In the genomic region with DNA sequence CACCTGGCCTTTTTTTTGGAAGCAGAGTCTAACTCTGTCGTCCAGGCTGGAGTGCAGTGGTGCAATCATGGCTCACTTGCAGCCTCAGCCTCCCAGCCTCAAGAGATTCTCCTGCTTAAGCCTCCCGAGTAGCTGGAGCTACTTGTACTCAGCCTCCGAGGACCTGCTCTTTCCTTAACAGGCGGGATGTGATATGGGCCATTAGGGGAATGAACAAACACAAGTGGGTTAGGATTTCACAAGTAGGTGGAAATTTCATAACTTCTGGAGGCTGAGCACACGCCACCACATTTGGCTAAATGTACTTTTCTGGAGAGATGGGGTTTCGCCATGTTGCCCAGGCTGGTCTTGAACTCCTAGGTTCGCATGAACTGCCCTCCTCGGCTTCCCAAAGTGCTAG, we compare ENCODE assay signal across 17 cellular contexts. TPM values are rescaled to one million over a fixed set of nuclear protein-coding genes. Genes with fewer than 3 reads are reported as not detected.
DNase-seq lines count a peak whose midpoint lies in the region; ATAC-seq and TF ChIP-seq lines count a peak whose summit lies in the region.
"Had no signal": no experiment of that assay in that cellular context is flagged by ENCODE, and none has a peak within 500 bp of the region (broad histone marks: within the 10 kb centered on the region; RNA-seq: fewer than 3 reads in every experiment).

No MANE protein-coding gene starts in this region.

- no peaks in the 10 kb centered on the region for H3K9me3 Mint-ChIP-seq in activated naive CD4-positive, alpha-beta T cell treated with anti-CD3 and anti-CD28 coated beads, Interleukin-2, amount 50 U/mL, for 24 hours
- H3K9me3 Mint-ChIP-seq in activated naive CD4-positive, alpha-beta T cell treated with anti-CD3 and anti-CD28 coated beads for 36 hours: no peaks in the 10 kb centered on the region
- no peaks in the 10 kb centered on the region for H3K9me3 Mint-ChIP-seq in stimulated activated naive B cell treated with anti-CD40 and anti-IgM and Interleukin-4, amounts not matched to agents 10 μg/mL and 1 μg/mL and 100 μg/mL, for 72 hours
- H3K9me3 Mint-ChIP-seq: immature natural killer cell had no signal

- no peaks in the 10 kb centered on the region for H3K27me3 Mint-ChIP-seq in activated naive CD4-positive, alpha-beta T cell treated with anti-CD3 and anti-CD28 coated beads, Interleukin-2, amount 50 U/mL, for 24 hours
- H3K27me3 Mint-ChIP-seq in activated naive CD4-positive, alpha-beta T cell treated with anti-CD3 and anti-CD28 coated beads for 36 hours (ENCODE audit: low read depth): no peaks in the 10 kb centered on the region
- H3K27me3 Mint-ChIP-seq in stimulated activated naive B cell treated with anti-CD40 and anti-IgM and Interleukin-4, amounts not matched to agents 10 μg/mL and 1 μg/mL and 100 μg/mL, for 72 hours: no peaks in the 10 kb centered on the region

- no peak overlapping the region for H3K4me3 Mint-ChIP-seq in activated naive CD4-positive, alpha-beta T cell treated with anti-CD3 and anti-CD28 coated beads, Interleukin-2, amount 50 U/mL, for 24 hours
- no peak overlapping the region for H3K4me3 Mint-ChIP-seq in activated naive CD4-positive, alpha-beta T cell treated with anti-CD3 and anti-CD28 coated beads for 36 hours
- H3K4me3 Mint-ChIP-seq in stimulated activated naive B cell treated with anti-CD40 and anti-IgM and Interleukin-4, amounts not matched to agents 10 μg/mL and 1 μg/mL and 100 μg/mL, for 72 hours: no peak overlapping the region
- H3K4me3 Mint-ChIP-seq: immature natural killer cell had no signal

- no peak for DNase-seq in activated naive CD4-positive, alpha-beta T cell treated with anti-CD3 and anti-CD28 coated beads for 36 hours
- DNase-seq in SIG-M5 treated with dmso at 0.1 percent for 504 hours (lab: John Stamatoyannopoulos, UW; ENCODE audit: unreplicated experiment) (peak; percentile 86), left lung (no peak), NCI-H510A treated with DMSO at 0.1 percent for 48 hours (lab: John Stamatoyannopoulos, UW) (no peak)
- DNase-seq in stimulated activated naive B cell treated with anti-CD40 and anti-IgM and Interleukin-4, amounts not matched to agents 10 μg/mL and 1 μg/mL and 100 μg/mL, for 72 hours: no peak
- no peak for DNase-seq in activated CD4-positive, alpha-beta T cell treated with anti-CD3 and anti-CD28 coated beads, Interleukin-2, amount 50 U/mL, for 4 hours
- no peak for DNase-seq in activated effector memory CD4-positive, alpha-beta T cell treated with Interleukin-2 at 50 U/mL for 16 hours
- DNase-seq: amygdala, dermis blood vessel endothelial cell, foreskin fibroblast, immature natural killer cell, NCI-H1694 treated with DMSO at 0.1 percent for 48 hours had no signal

- H3K27me3 ChIP-seq in left lung: no peaks in the 10 kb centered on the region

- peak overlapping the region; percentile 26 to 76 for H3K27ac ChIP-seq in left lung
- H3K27ac ChIP-seq: A549, SK-N-MC, thoracic aorta, VCaP had no signal

- H3K4me1 Mint-ChIP-seq in activated naive CD4-positive, alpha-beta T cell treated with anti-CD3 and anti-CD28 coated beads, Interleukin-2, amount 50 U/mL, for 24 hours: peaks cover 30% of the 10 kb centered on the region
- H3K4me1 Mint-ChIP-seq in activated naive CD4-positive, alpha-beta T cell treated with anti-CD3 and anti-CD28 coated beads for 36 hours (ENCODE audit: low read depth): peaks cover 45% of the 10 kb centered on the region
- H3K4me1 Mint-ChIP-seq in stimulated activated naive B cell treated with anti-CD40 and anti-IgM and Interleukin-4, amounts not matched to agents 10 μg/mL and 1 μg/mL and 100 μg/mL, for 72 hours: peaks cover 16 to 24% of the 10 kb centered on the region in 2 donors

- TF ChIP-seq CTCF in left lung (IDR thresholded peaks at IDR 0.05): no peak

- H3K9me3 ChIP-seq in left lung: no peaks in the 10 kb centered on the region
- H3K9me3 ChIP-seq: A549, thoracic aorta had no signal

- peak overlapping the region; percentile 55 for H3K27ac Mint-ChIP-seq in activated naive CD4-positive, alpha-beta T cell treated with anti-CD3 and anti-CD28 coated beads, Interleukin-2, amount 50 U/mL, for 24 hours
- H3K27ac Mint-ChIP-seq in activated naive CD4-positive, alpha-beta T cell treated with anti-CD3 and anti-CD28 coated beads for 36 hours: no peak overlapping the region
- H3K27ac Mint-ChIP-seq in stimulated activated naive B cell treated with anti-CD40 and anti-IgM and Interleukin-4, amounts not matched to agents 10 μg/mL and 1 μg/mL and 100 μg/mL, for 72 hours: peak overlapping the region; percentile 42

- no peak overlapping the region for H3K4me3 ChIP-seq in left lung
- H3K4me3 ChIP-seq: A549, SK-N-MC, thoracic aorta had no signal

- H3K36me3 Mint-ChIP-seq in activated naive CD4-positive, alpha-beta T cell treated with anti-CD3 and anti-CD28 coated beads, Interleukin-2, amount 50 U/mL, for 24 hours: no peaks in the 10 kb centered on the region
- H3K36me3 Mint-ChIP-seq in activated naive CD4-positive, alpha-beta T cell treated with anti-CD3 and anti-CD28 coated beads for 36 hours (ENCODE audit: low read depth): peaks cover 8% of the 10 kb centered on the region
- peaks cover 12 to 26% of the 10 kb centered on the region in 2 donors for H3K36me3 Mint-ChIP-seq in stimulated activated naive B cell treated with anti-CD40 and anti-IgM and Interleukin-4, amounts not matched to agents 10 μg/mL and 1 μg/mL and 100 μg/mL, for 72 hours
- H3K36me3 Mint-ChIP-seq: immature natural killer cell had no signal

- CTCF ChIA-PET in activated naive CD4-positive, alpha-beta T cell treated with anti-CD3 and anti-CD28 coated beads for 36 hours (lab: Charles Lee): interaction anchor here (1.1 to 1.5 kb wide), 2 partner anchors 39 to 56 kb away, joined by 3 to 5 read pairs; no protein-coding TSS in a partner anchor

- no peaks in the 10 kb centered on the region for H3K36me3 ChIP-seq in left lung
- H3K36me3 ChIP-seq: thoracic aorta had no signal

- H3K4me1 ChIP-seq in left lung: peaks cover 21 to 83% of the 10 kb centered on the region in 2 donors

- intact Hi-C loops in activated naive CD4-positive, alpha-beta T cell treated with anti-CD3 and anti-CD28 coated beads for 36 hours (cut with micrococcal nuclease): no loop called here
- intact Hi-C loops in left lung (cut with DNase I): no loop called here

- peak; percentile 18 for ATAC-seq in left lung
- no peak for ATAC-seq in stimulated activated naive B cell treated with anti-CD40 and anti-IgM and Interleukin-4, amounts not matched to agents 10 μg/mL and 1 μg/mL and 100 μg/mL, for 72 hours (replicated peaks)
- ATAC-seq: A549 had no signal

RNA-seq across cellular contexts. Expression of a gene that starts 4.1 kb away (rescaled TPM):
- total RNA-seq in activated naive CD4-positive, alpha-beta T cell treated with anti-CD3 and anti-CD28 coated beads for 36 hours: 10 to 100 TPM; 67.8 to 71.3 TPM
- total RNA-seq in left lung: 10 to 100 TPM; 26.2 to 44.6 TPM

RNA-seq across cellular contexts. Expression of a gene that starts 24.6 kb away (rescaled TPM):
- total RNA-seq in activated naive CD4-positive, alpha-beta T cell treated with anti-CD3 and anti-CD28 coated beads for 36 hours: not detected
- 10 to 100 TPM; 24.5 to 28.3 TPM for total RNA-seq in left lung

RNA-seq across cellular contexts. Expression of a gene that starts 31.1 kb away (rescaled TPM):
- under 1 TPM; 0.12 to 0.24 TPM for total RNA-seq in activated naive CD4-positive, alpha-beta T cell treated with anti-CD3 and anti-CD28 coated beads for 36 hours
- total RNA-seq in left lung: 10 to 100 TPM; 28.9 to 31.0 TPM

Comparison
In these comparisons a context has a peak if more than half of its experiments do, and no peak if none do; other contexts are left out.
1. RNA of a gene that starts 24.6 kb away (total RNA-seq): 24.5 to 28.3 TPM in left lung; not detected in activated naive CD4-positive, alpha-beta T cell treated with anti-CD3 and anti-CD28 coated beads for 36 hours; every median in the first group is over 10 times any median in the second.
2. RNA of a gene that starts 31.1 kb away (total RNA-seq): 28.9 to 31.0 TPM in left lung; 0.12 to 0.24 TPM in activated naive CD4-positive, alpha-beta T cell treated with anti-CD3 and anti-CD28 coated beads for 36 hours; every median in the first group is over 10 times any median in the second.